ENCODE assay signal across 8 cellular contexts in genomic region chr10:125060851-125061556, GRCh38.
A peak's percentile ranks its signal among the peaks of the same experiment; 100 is the strongest.
DNase-seq lines count a peak whose midpoint lies in the region; ATAC-seq, FAIRE-seq and TF ChIP-seq lines count a peak whose summit lies in the region.

No MANE protein-coding gene starts in this region.

- no peak overlapping the region for H3K4me3 Mint-ChIP-seq in astrocyte (ENCODE audit: unreplicated experiment)

- CTCF ChIA-PET in AG04449 (lab: Yijun Ruan, JAX) (interaction anchor here (0.6 to 13.8 kb wide), 25 partner anchors 8 to 651 kb away, joined by 3 to 261 read pairs (median 7); no protein-coding TSS in a partner anchor), OCI-LY7 (lab: Charles Lee; ENCODE audit: unreplicated experiment) (interaction anchor here (0.7 to 1.6 kb wide), 2 partner anchors 13 to 23 kb away, joined by 3 read pairs; no protein-coding TSS in a partner anchor)

- ATAC-seq in right cardiac atrium (peak; percentile 64 to 78), HG02973 (IDR thresholded peaks at IDR 0.05; ENCODE audit: unreplicated experiment) (no peak)

- H3K9me3 Mint-ChIP-seq in astrocyte (ENCODE audit: unreplicated experiment) = no peaks in the 10 kb centered on the region

- DNase-seq in AG04449 (ENCODE audit: low read depth, low spot score) = peak; percentile 96
- DNase-seq in OCI-LY7 (ENCODE audit: low spot score) = peak; percentile 73
- peak; percentile 75 for DNase-seq in astrocyte (ENCODE audit: low read depth)
- peak; percentile 86 to 95 (median 94) for DNase-seq in right cardiac atrium
- DNase-seq in pulmonary artery endothelial cell (ENCODE audit: low read depth, low spot score) = peak; percentile 32
- no peak for DNase-seq in SKM-1 treated with dmso at 0.1 percent for 144 hours (lab: John Stamatoyannopoulos, UW; ENCODE audit: unreplicated experiment)

- peak overlapping the region; percentile 76 for H3K4me2 ChIP-seq in OCI-LY7 (ENCODE audit: low read length)
- peak overlapping the region; percentile 81 for H3K4me2 ChIP-seq in astrocyte (ENCODE audit: low read length)

- H3K4me1 ChIP-seq in OCI-LY7 (ENCODE audit: insufficient read depth, low read length, poor library complexity, severe bottlenecking) (peaks cover 61% of the 10 kb centered on the region), astrocyte (ENCODE audit: insufficient read depth, low read length) (peaks cover 68% of the 10 kb centered on the region), right cardiac atrium (ENCODE audit: control insufficient read depth, insufficient read depth, low read length) (peaks cover 53% of the 10 kb centered on the region)

- no peaks in the 10 kb centered on the region for H3K9me2 ChIP-seq in OCI-LY7 (ENCODE audit: insufficient read depth, low read length)

- no peaks in the 10 kb centered on the region for H3K27me3 Mint-ChIP-seq in astrocyte (ENCODE audit: low read depth, unreplicated experiment)

- intact Hi-C loops in OCI-LY7 (cut with micrococcal nuclease; ENCODE audit: unreplicated experiment) = loop anchor here (1.0 to 10.0 kb wide), 3 partner anchors 69 to 664 kb away; no protein-coding TSS in a partner anchor
- intact Hi-C loops in right cardiac atrium (cut with DNase I) = loop anchor here in 3 of 4 donors (5.0 to 10.0 kb wide), 3 partner anchors 54 to 94 kb away; no protein-coding TSS in a partner anchor

- H3K36me3 ChIP-seq in OCI-LY7 (ENCODE audit: insufficient read depth, low read length) (no peaks in the 10 kb centered on the region), astrocyte (ENCODE audit: insufficient read depth, low read length) (no peaks in the 10 kb centered on the region)

- no TSS peak for BruUV-seq in OCI-LY7 (replicated peaks; lab: Mats Ljungman, UMichigan)

- peak overlapping the region; percentile 77 for H3K9ac ChIP-seq in astrocyte (ENCODE audit: low read length)

- H3K27ac ChIP-seq in OCI-LY7 (ENCODE audit: low read depth, low read length, poor library complexity, severe bottlenecking) (peak overlapping the region; percentile 8), astrocyte (ENCODE audit: low read depth, low read length) (peak overlapping the region; percentile 84), right cardiac atrium (ENCODE audit: low read length) (peak overlapping the region; percentile 34)

- H3K27ac Mint-ChIP-seq in astrocyte (ENCODE audit: unreplicated experiment) = peak overlapping the region; percentile 78

- POLR2A ChIA-PET in AG04449 (lab: Yijun Ruan, JAX) (interaction anchor here (0.5 to 2.5 kb wide), 4 partner anchors 23 to 61 kb away, joined by 3 to 8 read pairs (median 3); no protein-coding TSS in a partner anchor), OCI-LY7 (lab: Charles Lee) (no interaction called here)

- no peaks in the 10 kb centered on the region for H4K20me1 ChIP-seq in OCI-LY7 (ENCODE audit: insufficient read depth, low read length)
- peaks cover 84% of the 10 kb centered on the region for H4K20me1 ChIP-seq in astrocyte (ENCODE audit: insufficient read depth, low read length)

- H2AFZ ChIP-seq in OCI-LY7 (ENCODE audit: low read length) (peak overlapping the region; percentile 50; the same call in 1 of the 2 replicates), astrocyte (ENCODE audit: low read depth, low read length) (no peak overlapping the region)

- TF ChIP-seq CTCF in AG04449 (IDR thresholded peaks at IDR 0.05; ENCODE audit: insufficient read depth, low read length, missing control alignments) (peak; percentile 87), GM12874 (IDR thresholded peaks at IDR 0.05; ENCODE audit: insufficient read depth, low read depth, low read length) (peak; percentile 64), OCI-LY7 (conservative IDR thresholded peaks at IDR 0.05; ENCODE audit: low read length) (peak; percentile 89), astrocyte (IDR thresholded peaks at IDR 0.05; ENCODE audit: insufficient read depth, low read depth, low read length) (peak; percentile 78)

- peaks cover 20% of the 10 kb centered on the region for H3K36me3 Mint-ChIP-seq in astrocyte (ENCODE audit: low read depth, unreplicated experiment)

- H3K9me3 ChIP-seq in OCI-LY7 (ENCODE audit: low read length) (no peaks in the 10 kb centered on the region), astrocyte (ENCODE audit: insufficient read depth, low read depth, low read length) (no peaks in the 10 kb centered on the region), right cardiac atrium (ENCODE audit: control insufficient read depth, low read length) (no peaks in the 10 kb centered on the region)

- WGBS in right cardiac atrium = 15% methylated on average over 19 of the region's 19 CpGs

- peaks cover 69% of the 10 kb centered on the region for H3K4me1 Mint-ChIP-seq in astrocyte (ENCODE audit: low read depth, unreplicated experiment)

- H3K79me2 ChIP-seq in OCI-LY7 (ENCODE audit: insufficient read depth, low read depth, low read length) (no peaks in the 10 kb centered on the region), astrocyte (ENCODE audit: insufficient read depth, low read length) (peaks cover 73% of the 10 kb centered on the region)

- no peaks in the 10 kb centered on the region for H3K27me3 ChIP-seq in astrocyte (ENCODE audit: insufficient read depth, low read length)
- no peaks in the 10 kb centered on the region for H3K27me3 ChIP-seq in right cardiac atrium (ENCODE audit: control insufficient read depth, insufficient read depth)

- FAIRE-seq in astrocyte (lab: Jason Lieb, UNC) = peak; percentile 94

- H3K4me3 ChIP-seq in AG04449 (ENCODE audit: low read depth, low read length) (peak overlapping the region; percentile 13), OCI-LY7 (ENCODE audit: low read depth, low read length, poor library complexity, severe bottlenecking) (peak overlapping the region; percentile 37), astrocyte (ENCODE audit: insufficient read depth, low read depth, low read length) (no peak overlapping the region), right cardiac atrium (ENCODE audit: low read length) (no peak overlapping the region)

Comparison
In these comparisons a context has a peak if more than half of its experiments do, and no peak if none do; other contexts are left out.
1. H3K4me3 ChIP-seq: peak in AG04449 (single experiment) and OCI-LY7 (single experiment); none in astrocyte (single experiment) and right cardiac atrium (single experiment).
2. H3K27ac ChIP-seq: peak in every context shown above with its lines; median percentile 84 in astrocyte; 34 in right cardiac atrium; 8 in OCI-LY7.
3. Peak in every context shown above with its lines, with median percentiles within 50 percentile points of each other: CTCF ChIP-seq.